Comparison of ENCODE assay signal across 13 cellular contexts in the genomic region with DNA sequence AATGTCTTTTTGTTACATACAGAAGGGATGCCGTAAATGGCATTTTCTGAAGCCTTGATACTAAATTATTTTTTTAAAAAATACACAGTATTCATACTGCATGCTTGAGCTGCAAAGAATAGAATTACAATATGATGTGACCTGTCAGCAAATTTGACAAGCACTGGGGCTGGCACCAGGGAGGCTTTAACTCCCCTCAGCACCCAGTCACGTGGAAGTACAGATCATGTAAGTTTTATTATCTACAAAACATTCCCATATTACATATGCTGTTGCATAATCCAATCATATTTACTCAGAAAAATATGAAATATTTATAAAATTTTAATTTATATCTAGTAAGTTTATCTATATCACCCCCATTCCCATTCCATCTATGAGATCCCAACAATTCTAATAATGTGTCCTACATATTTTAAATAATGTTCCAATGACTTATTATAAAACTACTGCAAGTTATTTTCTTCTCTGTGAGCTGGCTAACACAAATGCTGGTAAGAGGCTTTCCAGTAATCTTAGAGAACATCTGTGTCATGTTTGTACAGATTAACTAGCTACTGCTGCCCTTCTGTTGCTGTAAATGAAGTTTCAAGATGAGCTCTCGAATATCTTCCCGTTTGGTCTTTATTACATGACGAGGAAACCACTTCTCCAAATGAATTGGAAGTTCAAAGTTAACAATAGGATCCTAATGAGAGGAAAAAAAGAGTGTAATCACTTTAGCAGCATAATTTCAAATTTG.
"Had no signal": no experiment of that assay in that cellular context is flagged by ENCODE, and none has a peak within 500 bp of the region (broad histone marks: within the 10 kb centered on the region; RNA-seq: fewer than 3 reads in every experiment).

No MANE protein-coding gene starts in this region.

- H3K27ac ChIP-seq: ascending aorta, right lobe of liver had no signal

- H3K9me3 Mint-ChIP-seq: activated CD8-positive, alpha-beta T cell treated with anti-CD3 and anti-CD28 coated beads for 36 hours; activated naive CD8-positive, alpha-beta T cell treated with anti-CD3 and anti-CD28 coated beads, Interleukin-2, amount 10 ng/mL, durations not matched to agents 7 days and 5 days; natural killer cell; T-helper 1 cell treated with Interleukin-12 subunit alpha and Interleukin-12 subunit beta and Interleukin-4 antibody, amounts not matched to agents 30 μg/mL and 1 μg/mL, for 36 hours had no signal

- H3K4me1 Mint-ChIP-seq: activated naive CD8-positive, alpha-beta T cell treated with anti-CD3 and anti-CD28 coated beads, Interleukin-2, amount 10 ng/mL, durations not matched to agents 7 days and 5 days; natural killer cell had no signal

- H3K9me3 ChIP-seq: ascending aorta, right lobe of liver, spleen had no signal

- H3K27me3 Mint-ChIP-seq: activated CD8-positive, alpha-beta T cell treated with anti-CD3 and anti-CD28 coated beads for 36 hours; activated naive CD8-positive, alpha-beta T cell treated with anti-CD3 and anti-CD28 coated beads, Interleukin-2, amount 10 ng/mL, durations not matched to agents 7 days and 5 days; progenitor cell of endocrine pancreas had no signal

- H3K27ac Mint-ChIP-seq: activated CD8-positive, alpha-beta T cell treated with anti-CD3 and anti-CD28 coated beads for 36 hours; activated naive CD8-positive, alpha-beta T cell treated with anti-CD3 and anti-CD28 coated beads, Interleukin-2, amount 10 ng/mL, durations not matched to agents 7 days and 5 days; natural killer cell; progenitor cell of endocrine pancreas; T-helper 1 cell treated with Interleukin-12 subunit alpha and Interleukin-12 subunit beta and Interleukin-4 antibody, amounts not matched to agents 30 μg/mL and 1 μg/mL, for 36 hours had no signal

- H3K4me3 ChIP-seq: ascending aorta, right lobe of liver, spleen had no signal

- DNase-seq: activated CD8-positive, alpha-beta memory T cell treated with anti-CD3 and anti-CD28 coated beads, Interleukin-2, amount 50 U/mL, for 48 hours; activated CD8-positive, alpha-beta T cell treated with anti-CD3 and anti-CD28 coated beads for 36 hours; activated naive CD8-positive, alpha-beta T cell treated with anti-CD3 and anti-CD28 coated beads, Interleukin-2, amount 10 ng/mL, durations not matched to agents 7 days and 5 days; mammary epithelial cell; natural killer cell; nucleus accumbens; right lobe of liver; spleen; stimulated activated CD4-positive, alpha-beta T cell treated with anti-CD3 and anti-CD28 coated beads, Interleukin-2, amount 100 ng/mL, for 24 hours; stimulated activated naive CD4-positive, alpha-beta T cell had no signal

- H3K4me1 ChIP-seq: ascending aorta, right lobe of liver, spleen had no signal

- H3K4me3 Mint-ChIP-seq: activated CD8-positive, alpha-beta T cell treated with anti-CD3 and anti-CD28 coated beads for 36 hours; activated naive CD8-positive, alpha-beta T cell treated with anti-CD3 and anti-CD28 coated beads, Interleukin-2, amount 10 ng/mL, durations not matched to agents 7 days and 5 days; natural killer cell; T-helper 1 cell treated with Interleukin-12 subunit alpha and Interleukin-12 subunit beta and Interleukin-4 antibody, amounts not matched to agents 30 μg/mL and 1 μg/mL, for 36 hours had no signal

- ATAC-seq: activated CD8-positive, alpha-beta T cell treated with anti-CD3 and anti-CD28 coated beads for 36 hours; natural killer cell; right lobe of liver had no signal
